ENCODE assay signal across 1 cellular context in the genomic region with DNA sequence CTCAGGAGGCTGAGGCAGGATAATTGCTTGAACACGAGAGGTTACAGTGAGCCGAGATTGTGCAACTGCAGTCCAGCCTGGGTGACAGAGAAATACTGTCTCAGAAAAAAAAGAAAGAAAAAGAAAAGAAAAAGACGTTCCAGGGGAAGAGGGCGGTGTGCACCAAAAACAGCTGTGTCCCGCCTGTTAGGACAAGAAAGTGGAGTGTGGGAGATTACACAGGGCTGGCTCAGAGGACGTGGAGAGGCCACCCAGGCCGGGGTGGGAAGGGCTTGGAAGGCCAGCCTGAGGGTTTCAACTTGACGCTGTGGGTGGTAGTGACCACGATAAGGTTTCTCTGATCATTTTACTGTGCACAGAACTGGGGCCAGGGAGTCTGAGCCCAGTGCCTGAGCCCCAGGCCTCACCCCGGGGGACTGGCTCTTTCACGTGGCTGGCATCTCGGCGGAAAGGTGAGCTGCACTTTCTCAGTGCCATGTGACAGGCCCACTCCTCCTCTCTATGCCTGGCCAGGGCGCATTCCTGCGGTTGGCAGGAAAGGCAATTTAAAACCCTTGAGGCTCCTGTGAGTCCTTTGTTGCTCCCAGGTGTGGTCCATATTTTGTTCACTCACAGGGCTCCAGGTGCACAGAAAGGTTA.
TF ChIP-seq lines count a peak whose summit lies in the region.

No MANE protein-coding gene starts in this region.

TF ChIP-seq in liver, 16 proteins besides CTCF, POLR2A, EP300 and RAD21 (continued from another document):
- TF ChIP-seq, protein P1, sequence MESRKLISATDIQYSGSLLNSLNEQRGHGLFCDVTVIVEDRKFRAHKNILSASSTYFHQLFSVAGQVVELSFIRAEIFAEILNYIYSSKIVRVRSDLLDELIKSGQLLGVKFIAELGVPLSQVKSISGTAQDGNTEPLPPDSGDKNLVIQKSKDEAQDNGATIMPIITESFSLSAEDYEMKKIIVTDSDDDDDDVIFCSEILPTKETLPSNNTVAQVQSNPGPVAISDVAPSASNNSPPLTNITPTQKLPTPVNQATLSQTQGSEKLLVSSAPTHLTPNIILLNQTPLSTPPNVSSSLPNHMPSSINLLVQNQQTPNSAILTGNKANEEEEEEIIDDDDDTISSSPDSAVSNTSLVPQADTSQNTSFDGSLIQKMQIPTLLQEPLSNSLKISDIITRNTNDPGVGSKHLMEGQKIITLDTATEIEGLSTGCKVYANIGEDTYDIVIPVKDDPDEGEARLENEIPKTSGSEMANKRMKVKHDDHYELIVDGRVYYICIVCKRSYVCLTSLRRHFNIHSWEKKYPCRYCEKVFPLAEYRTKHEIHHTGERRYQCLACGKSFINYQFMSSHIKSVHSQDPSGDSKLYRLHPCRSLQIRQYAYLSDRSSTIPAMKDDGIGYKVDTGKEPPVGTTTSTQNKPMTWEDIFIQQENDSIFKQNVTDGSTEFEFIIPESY (IDR thresholded peaks at IDR 0.05): no peak
- TF ChIP-seq HNF4A (conservative IDR thresholded peaks at IDR 0.05): no peak
- no peak for TF ChIP-seq HNF4G (IDR thresholded peaks at IDR 0.05)
- no peak for TF ChIP-seq SP1 (IDR thresholded peaks at IDR 0.05)
